In genomic region chr20:19976595-19977372, GRCh38 we compare ENCODE assay signal across 9 cellular contexts. TPM values are rescaled to one million over a fixed set of nuclear protein-coding genes. Genes with fewer than 3 reads are reported as not detected.
A peak's percentile ranks its signal among the peaks of the same experiment; 100 is the strongest.
DNase-seq lines count a peak whose midpoint lies in the region; ATAC-seq, FAIRE-seq and TF ChIP-seq lines count a peak whose summit lies in the region.
"Had no signal": no experiment of that assay in that cellular context is flagged by ENCODE, and none has a peak within 500 bp of the region (broad histone marks: within the 10 kb centered on the region; RNA-seq: fewer than 3 reads in every experiment).

No MANE protein-coding gene starts in this region.

- H3K27ac ChIP-seq in BLaER1 (peak overlapping the region; percentile 48), esophagus squamous epithelium (peak overlapping the region; percentile 87 to 97 (median 95))

- H3K4me1 ChIP-seq in BLaER1 (peaks cover 45% of the 10 kb centered on the region), esophagus squamous epithelium (peaks cover 42 to 91% (median 61%) of the 10 kb centered on the region in 3 donors)

- H3K4me3 ChIP-seq in BLaER1 (peak overlapping the region; percentile 67; the same call in 1 of the 2 replicates), esophagus squamous epithelium (peak overlapping the region; percentile 45 to 77 (median 66))

- ATAC-seq in HG03442 (IDR thresholded peaks at IDR 0.05; ENCODE audit: unreplicated experiment), result no peak
- no peak for ATAC-seq in GM18907 (IDR thresholded peaks at IDR 0.05; ENCODE audit: unreplicated experiment)

- DNase-seq in RCC 7860 (ENCODE audit: low spot score), result peak; percentile 81
- no peak for DNase-seq in esophagus squamous epithelium (lab: John Stamatoyannopoulos, UW)
- DNase-seq in non-pigmented ciliary epithelial cell (ENCODE audit: low read depth), result peak; percentile 58
- DNase-seq in MV-4-11 (lab: John Stamatoyannopoulos, UW), result no peak
- DNase-seq in effector CD4-positive, alpha-beta T cell, result no peak

- no peaks in the 10 kb centered on the region for H4K20me1 ChIP-seq in BLaER1

- peak in 2 of 4 donors; percentile 31 to 39 for TF ChIP-seq POLR2A in esophagus squamous epithelium (IDR thresholded peaks at IDR 0.05)

- H3K36me3 ChIP-seq in BLaER1 (0 out of 2 replicates have a peak, but pooled peaks cover 4% of the 10 kb centered on the region), esophagus squamous epithelium (peaks cover 0 to 19% (median 7%) of the 10 kb centered on the region in 3 donors)

- H3K9me3 ChIP-seq in BLaER1 (0 out of 2 replicates have a peak, but pooled peaks cover 5% of the 10 kb centered on the region), esophagus squamous epithelium (no peaks in the 10 kb centered on the region)

- H3K9ac ChIP-seq in BLaER1, result peak overlapping the region; percentile 77; the same call in 1 of the 2 replicates

- WGBS in esophagus squamous epithelium, 2 donors, result 10 to 19% methylated on average over 5 to 7 of the region's 8 CpGs

- no peak for TF ChIP-seq CTCF in esophagus squamous epithelium (IDR thresholded peaks at IDR 0.05)

- peak overlapping the region; percentile 93 for H3K4me2 ChIP-seq in BLaER1

- FAIRE-seq in RCC 7860 (lab: Jason Lieb, UNC), result peak; percentile 68
- FAIRE-seq: GM18507 had no signal

- no peaks in the 10 kb centered on the region for H3K27me3 ChIP-seq in BLaER1
- no peaks in the 10 kb centered on the region for H3K27me3 ChIP-seq in esophagus squamous epithelium

- intact Hi-C loops in esophagus squamous epithelium (cut with DNase I), result no loop called here

RNA-seq across cellular contexts. Expression of gene NAA20, which starts 40.4 kb away (rescaled TPM):
- total RNA-seq in esophagus squamous epithelium, result 100 to 1,000 TPM; 115 to 164 (median 139) TPM

Comparison
In these comparisons a context has a peak if more than half of its experiments do, and no peak if none do; other contexts are left out.
1. DNase-seq: peak in RCC 7860 (single experiment) and non-pigmented ciliary epithelial cell (single experiment); none in esophagus squamous epithelium (single experiment), MV-4-11 (single experiment) and effector CD4-positive, alpha-beta T cell (single experiment).